ENCODE assay signal across 1 cellular context in genomic region chr16:22370038-22370541, GRCh38.
TF ChIP-seq lines count a peak whose summit lies in the region.

No MANE protein-coding gene starts in this region.

TF ChIP-seq in WTC11, 78 proteins besides CTCF, POLR2A, EP300 and RAD21 (continued from another document):
- TF ChIP-seq AR (CRISPR knock-in tag; IDR thresholded peaks at IDR 0.05), result no peak
- no peak for TF ChIP-seq USF1 (CRISPR knock-in tag; IDR thresholded peaks at IDR 0.05)
- TF ChIP-seq ERG (CRISPR knock-in tag; IDR thresholded peaks at IDR 0.05), result no peak
TF ChIP-seq in WTC11: peak in this region for 0.
